Comparison of ENCODE assay signal across 18 cellular contexts in genomic region chr7:17489987-17490386, GRCh38.
"Had no signal": no experiment of that assay in that cellular context is flagged by ENCODE, and none has a peak within 500 bp of the region (broad histone marks: within the 10 kb centered on the region; RNA-seq: fewer than 3 reads in every experiment).

No MANE protein-coding gene starts in this region.

- H3K4me3 Mint-ChIP-seq: activated T-cell treated with anti-CD3 and anti-CD28 coated beads, Interleukin-2, amount 50 U/mL, for 72 hours; effector memory CD8-positive, alpha-beta T cell; naive B cell; stimulated activated effector memory CD8-positive, alpha-beta T cell treated with anti-CD3 and anti-CD28 coated beads, Interleukin-12 subunit alpha, Interleukin-12 subunit beta, amount 100 ng/mL, for 72 hours had no signal

- H3K27me3 ChIP-seq: adrenal gland, pancreas, sigmoid colon, uterus had no signal

- ATAC-seq: activated T-cell treated with anti-CD3 and anti-CD28 coated beads, Interleukin-2, amount 50 U/mL, for 72 hours; effector memory CD8-positive, alpha-beta T cell; pancreas; stimulated activated effector memory CD8-positive, alpha-beta T cell treated with anti-CD3 and anti-CD28 coated beads, Interleukin-12 subunit alpha, Interleukin-12 subunit beta, amount 100 ng/mL, for 72 hours had no signal

- H3K9me3 Mint-ChIP-seq: activated T-cell treated with anti-CD3 and anti-CD28 coated beads, Interleukin-2, amount 50 U/mL, for 72 hours; effector memory CD8-positive, alpha-beta T cell; naive B cell; stimulated activated effector memory CD8-positive, alpha-beta T cell treated with anti-CD3 and anti-CD28 coated beads, Interleukin-12 subunit alpha, Interleukin-12 subunit beta, amount 100 ng/mL, for 72 hours had no signal

- H3K36me3 ChIP-seq: adrenal gland, left ventricle myocardium inferior, pancreas, sigmoid colon, uterus had no signal

- H3K27ac ChIP-seq: adrenal gland, left ventricle myocardium inferior, pancreas, sigmoid colon, uterus, VCaP had no signal

- H3K27ac Mint-ChIP-seq: activated T-cell treated with anti-CD3 and anti-CD28 coated beads, Interleukin-2, amount 50 U/mL, for 72 hours; effector memory CD8-positive, alpha-beta T cell; stimulated activated effector memory CD8-positive, alpha-beta T cell treated with anti-CD3 and anti-CD28 coated beads, Interleukin-12 subunit alpha, Interleukin-12 subunit beta, amount 100 ng/mL, for 72 hours had no signal

- H3K27me3 Mint-ChIP-seq: naive B cell had no signal

- H3K4me1 ChIP-seq: adrenal gland, left ventricle myocardium inferior, pancreas, sigmoid colon, uterus had no signal

- H3K4me3 ChIP-seq: adrenal gland, left ventricle myocardium inferior, pancreas, sigmoid colon, uterus had no signal

- DNase-seq: activated CD4-positive, alpha-beta T cell treated with anti-CD3 and anti-CD28 coated beads, Interleukin-2, amount 50 U/mL, for 4 hours; activated CD4-positive, CD25-positive, alpha-beta regulatory T cell treated with anti-CD3 and anti-CD28 coated beads, Interleukin-2, amount 50 U/mL, for 72 hours; activated effector memory CD4-positive, alpha-beta T cell treated with anti-CD3 and anti-CD28 coated beads, Interleukin-2, amount 50 U/mL, for 16 hours; activated naive CD4-positive, alpha-beta T cell treated with anti-CD3 and anti-CD28 coated beads, Interleukin-2, amount 50 U/mL, for 16 hours; activated T-cell treated with anti-CD3 and anti-CD28 coated beads, Interleukin-2, amount 50 U/mL, for 72 hours; adrenal gland; dermis blood vessel endothelial cell; effector memory CD8-positive, alpha-beta T cell; kidney; left ventricle myocardium inferior; naive B cell; pancreas; sigmoid colon; stimulated activated CD4-positive, alpha-beta T cell treated with anti-CD3 and anti-CD28 coated beads, Interleukin-4, amount 100 ng/mL, for 24 hours; T-helper 2 cell; uterus had no signal

- H3K9me3 ChIP-seq: adrenal gland, left ventricle myocardium inferior, pancreas, sigmoid colon, uterus had no signal

- H3K4me1 Mint-ChIP-seq: naive B cell had no signal
